In the genomic region with DNA sequence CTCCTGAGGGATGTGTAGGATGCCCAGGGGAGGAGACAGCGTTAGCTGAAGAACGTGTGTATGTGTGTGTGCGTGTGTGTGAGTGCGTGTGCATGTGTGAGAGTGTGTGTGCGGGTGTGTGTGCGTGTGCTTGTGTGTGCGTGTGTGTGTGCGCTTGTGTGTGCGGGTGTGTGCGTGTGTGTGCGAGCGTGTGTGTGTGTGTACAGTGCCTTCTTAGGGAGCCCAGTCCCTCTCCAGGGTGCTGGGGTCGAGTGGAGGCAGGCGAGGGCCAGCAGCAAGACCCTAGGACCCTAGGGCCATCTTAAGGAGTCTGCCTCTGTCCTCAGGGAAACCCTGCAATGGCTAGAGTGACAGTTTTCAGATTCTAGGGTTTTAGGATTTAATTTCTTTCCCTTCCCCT, we compare ENCODE assay signal across 14 cellular contexts. TPM values are rescaled to one million over a fixed set of nuclear protein-coding genes. Genes with fewer than 3 reads are reported as not detected.
A peak's percentile ranks its signal among the peaks of the same experiment; 100 is the strongest.
DNase-seq lines count a peak whose midpoint lies in the region; ATAC-seq and TF ChIP-seq lines count a peak whose summit lies in the region.
"Had no signal": no experiment of that assay in that cellular context is flagged by ENCODE, and none has a peak within 500 bp of the region (broad histone marks: within the 10 kb centered on the region; RNA-seq: fewer than 3 reads in every experiment).

No MANE protein-coding gene starts in this region.

- peaks cover 12% of the 10 kb centered on the region for H3K27me3 Mint-ChIP-seq in activated CD8-positive, alpha-beta T cell treated with anti-CD3 and anti-CD28 coated beads, Interleukin-2, amount 10 ng/mL, durations not matched to agents 7 days and 5 days (ENCODE audit: low read depth)
- peaks cover 9% of the 10 kb centered on the region for H3K27me3 Mint-ChIP-seq in activated CD8-positive, alpha-beta T cell treated with anti-CD3 and anti-CD28 coated beads for 36 hours
- H3K27me3 Mint-ChIP-seq in type B pancreatic cell, result peaks cover 3% of the 10 kb centered on the region

- ATAC-seq in activated CD8-positive, alpha-beta T cell treated with anti-CD3 and anti-CD28 coated beads, Interleukin-2, amount 10 ng/mL, durations not matched to agents 7 days and 5 days, result peak; percentile 7
- no peak for ATAC-seq in activated CD8-positive, alpha-beta T cell treated with anti-CD3 and anti-CD28 coated beads for 36 hours
- ATAC-seq in left ventricle myocardium superior, result peak; percentile 33

- H3K36me3 ChIP-seq in adipocyte (ENCODE audit: control insufficient read depth, insufficient read depth, low read length, severe bottlenecking), result no peaks in the 10 kb centered on the region
- H3K36me3 ChIP-seq: adrenal gland, esophagus squamous epithelium, neutrophil had no signal

- peaks cover 28% of the 10 kb centered on the region for H3K4me1 Mint-ChIP-seq in activated CD8-positive, alpha-beta T cell treated with anti-CD3 and anti-CD28 coated beads, Interleukin-2, amount 10 ng/mL, durations not matched to agents 7 days and 5 days (ENCODE audit: low read depth)
- peaks cover 6% of the 10 kb centered on the region for H3K4me1 Mint-ChIP-seq in activated CD8-positive, alpha-beta T cell treated with anti-CD3 and anti-CD28 coated beads for 36 hours (ENCODE audit: low read depth)
- peaks cover 10% of the 10 kb centered on the region for H3K4me1 Mint-ChIP-seq in type B pancreatic cell (ENCODE audit: unreplicated experiment)

- H3K9me3 ChIP-seq in adipocyte (ENCODE audit: control insufficient read depth, low read length), result no peaks in the 10 kb centered on the region
- H3K9me3 ChIP-seq: adrenal gland, mucosa of descending colon, neutrophil had no signal

- TF ChIP-seq CTCF in activated CD8-positive, alpha-beta T cell treated with anti-CD3 and anti-CD28 coated beads for 36 hours (IDR thresholded peaks at IDR 0.05), result no peak
- TF ChIP-seq CTCF in type B pancreatic cell (conservative IDR thresholded peaks at IDR 0.05), result no peak

- intact Hi-C loops in activated CD8-positive, alpha-beta T cell treated with anti-CD3 and anti-CD28 coated beads for 36 hours (cut with micrococcal nuclease), result no loop called here
- intact Hi-C loops in left ventricle myocardium superior (cut with micrococcal nuclease), result loop anchor here (5.0 to 10.0 kb wide), 2 partner anchors 51 to 336 kb away; no protein-coding TSS in a partner anchor

- CTCF ChIA-PET in activated CD8-positive, alpha-beta T cell treated with anti-CD3 and anti-CD28 coated beads, Interleukin-2, amount 10 ng/mL, durations not matched to agents 7 days and 5 days (lab: Charles Lee), result interaction anchor here (0.9 to 4.4 kb wide), 13 partner anchors 12 to 298 kb away, joined by 3 to 43 read pairs (median 5); partner anchors contain the start of gene TOR2A
- CTCF ChIA-PET in activated CD8-positive, alpha-beta T cell treated with anti-CD3 and anti-CD28 coated beads for 36 hours (lab: Charles Lee), result interaction anchor here (0.7 to 8.0 kb wide), 13 partner anchors 12 to 335 kb away, joined by 3 to 62 read pairs (median 4); partner anchors contain the start of gene TOR2A

- H3K27ac Mint-ChIP-seq in activated CD8-positive, alpha-beta T cell treated with anti-CD3 and anti-CD28 coated beads, Interleukin-2, amount 10 ng/mL, durations not matched to agents 7 days and 5 days, result peak overlapping the region; percentile 56
- no peak overlapping the region for H3K27ac Mint-ChIP-seq in activated CD8-positive, alpha-beta T cell treated with anti-CD3 and anti-CD28 coated beads for 36 hours
- peak overlapping the region; percentile 89 for H3K27ac Mint-ChIP-seq in type B pancreatic cell

- H3K4me1 ChIP-seq in adipocyte (ENCODE audit: control insufficient read depth, insufficient read depth, low read length), result peaks cover 26% of the 10 kb centered on the region

- H3K4me3 ChIP-seq in adipocyte (ENCODE audit: low read length), result no peak overlapping the region
- H3K4me3 ChIP-seq: adrenal gland; BLaER1 treated with 17β-estradiol and CSF1 and Interleukin-3, amounts not matched to agents 10 nM and 100 nM; esophagus squamous epithelium; mucosa of descending colon had no signal

- no peaks in the 10 kb centered on the region for H3K27me3 ChIP-seq in adipocyte (replicated peaks; ENCODE audit: control insufficient read depth, insufficient read depth, low read length)
- H3K27me3 ChIP-seq: adrenal gland; BLaER1 treated with 17β-estradiol and CSF1 and Interleukin-3, amounts not matched to agents 10 nM and 100 nM; esophagus squamous epithelium had no signal

- H3K9me3 Mint-ChIP-seq in activated CD8-positive, alpha-beta T cell treated with anti-CD3 and anti-CD28 coated beads, Interleukin-2, amount 10 ng/mL, durations not matched to agents 7 days and 5 days (ENCODE audit: insufficient read depth), result no peaks in the 10 kb centered on the region
- H3K9me3 Mint-ChIP-seq in activated CD8-positive, alpha-beta T cell treated with anti-CD3 and anti-CD28 coated beads for 36 hours, result peaks cover 4% of the 10 kb centered on the region
- H3K9me3 Mint-ChIP-seq in type B pancreatic cell, result no peaks in the 10 kb centered on the region

- H3K36me3 Mint-ChIP-seq in activated CD8-positive, alpha-beta T cell treated with anti-CD3 and anti-CD28 coated beads, Interleukin-2, amount 10 ng/mL, durations not matched to agents 7 days and 5 days (ENCODE audit: low read depth), result peaks cover 6% of the 10 kb centered on the region
- no peaks in the 10 kb centered on the region for H3K36me3 Mint-ChIP-seq in activated CD8-positive, alpha-beta T cell treated with anti-CD3 and anti-CD28 coated beads for 36 hours (ENCODE audit: low read depth)
- H3K36me3 Mint-ChIP-seq in type B pancreatic cell, result no peaks in the 10 kb centered on the region

- H3K4me3 Mint-ChIP-seq in activated CD8-positive, alpha-beta T cell treated with anti-CD3 and anti-CD28 coated beads, Interleukin-2, amount 10 ng/mL, durations not matched to agents 7 days and 5 days, result no peak overlapping the region
- H3K4me3 Mint-ChIP-seq in activated CD8-positive, alpha-beta T cell treated with anti-CD3 and anti-CD28 coated beads for 36 hours, result no peak overlapping the region
- peak overlapping the region; percentile 30 for H3K4me3 Mint-ChIP-seq in type B pancreatic cell

- H3K9ac ChIP-seq in adipocyte (ENCODE audit: low read length), result peak overlapping the region; percentile 39

- POLR2A ChIA-PET in activated CD8-positive, alpha-beta T cell treated with anti-CD3 and anti-CD28 coated beads, Interleukin-2, amount 10 ng/mL, durations not matched to agents 7 days and 5 days (lab: Charles Lee), result interaction anchor here (1.0 to 1.3 kb wide), 2 partner anchors 17 to 135 kb away, joined by 3 read pairs; partner anchors contain the start of genes LRSAM1 and RPL12
- POLR2A ChIA-PET in activated CD8-positive, alpha-beta T cell treated with anti-CD3 and anti-CD28 coated beads for 36 hours (lab: Charles Lee), result no interaction called here

- no peak for DNase-seq in activated CD8-positive, alpha-beta T cell treated with anti-CD3 and anti-CD28 coated beads, Interleukin-2, amount 10 ng/mL, durations not matched to agents 7 days and 5 days
- DNase-seq in activated CD8-positive, alpha-beta T cell treated with anti-CD3 and anti-CD28 coated beads for 36 hours, result no peak
- DNase-seq in adipocyte (ENCODE audit: low read depth), result no peak
- no peak for DNase-seq in left ventricle myocardium superior
- DNase-seq in type B pancreatic cell (ENCODE audit: extremely low spot score, unreplicated experiment), result no peak
- no peak for DNase-seq in NCI-H2196 treated with DMSO at 0.1 percent for 48 hours (lab: John Stamatoyannopoulos, UW; ENCODE audit: unreplicated experiment)
- no peak for DNase-seq in C1 segment of cervical spinal cord (lab: John Stamatoyannopoulos, UW)
- DNase-seq in NAMALWA (ENCODE audit: low spot score), result no peak
- DNase-seq: esophagus squamous epithelium, NCI-H526 treated with DMSO at 0.1 percent for 48 hours had no signal

RNA-seq across cellular contexts. Expression of gene STXBP1, which starts 26.0 kb away (rescaled TPM):
- total RNA-seq in activated CD8-positive, alpha-beta T cell treated with anti-CD3 and anti-CD28 coated beads, Interleukin-2, amount 10 ng/mL, durations not matched to agents 7 days and 5 days, result 10 to 100 TPM; 24.2 to 25.3 TPM
- total RNA-seq in activated CD8-positive, alpha-beta T cell treated with anti-CD3 and anti-CD28 coated beads for 36 hours, result 10 to 100 TPM; 19.2 to 23.5 TPM
- total RNA-seq in left ventricle myocardium superior (49.4 TPM), type B pancreatic cell (ENCODE audit: low replicate concordance) (43.1 and 48.8 TPM in 2 replicates)
